25 cellular contexts compared by ENCODE assay signal in the genomic region with DNA sequence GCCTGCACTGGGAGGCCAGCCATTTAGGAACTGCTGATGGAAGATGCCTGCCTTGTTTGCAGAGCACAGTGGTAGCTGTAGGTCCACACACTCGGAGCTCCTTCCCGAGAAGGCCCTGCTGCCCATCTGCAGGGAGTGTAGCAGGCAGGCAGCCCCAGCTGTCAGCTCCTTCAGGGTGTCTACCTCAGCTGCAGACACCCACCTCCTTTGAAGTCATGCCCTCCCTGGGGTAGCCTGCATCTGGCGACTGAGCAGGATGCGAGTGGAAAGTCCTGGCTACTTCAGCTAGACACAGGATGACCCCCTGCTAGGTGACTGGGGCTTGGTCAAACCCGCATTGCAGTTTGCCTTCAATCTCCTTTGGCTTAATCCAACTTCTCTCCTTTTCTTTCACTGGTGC.
"Had no signal": no experiment of that assay in that cellular context is flagged by ENCODE, and none has a peak within 500 bp of the region (broad histone marks: within the 10 kb centered on the region; RNA-seq: fewer than 3 reads in every experiment).

No MANE protein-coding gene starts in this region.

- H3K27me3 ChIP-seq: heart left ventricle, neural progenitor cell, pancreas, right lobe of liver, tibial artery had no signal

- FAIRE-seq: endometrium, frontal cortex, islet of Langerhans, pancreas had no signal

- H3K4me3 ChIP-seq: dorsolateral prefrontal cortex, heart left ventricle, mucosa of descending colon, neural progenitor cell, pancreas, right lobe of liver, spleen, tibial artery had no signal

- H3K27ac ChIP-seq: dorsolateral prefrontal cortex, heart left ventricle, neural progenitor cell, pancreas, right lobe of liver, spleen, tibial artery had no signal

- H3K9ac ChIP-seq: neural progenitor cell had no signal

- H2AFZ ChIP-seq: neural progenitor cell had no signal

- H3K9me3 ChIP-seq: mucosa of descending colon, pancreas, right lobe of liver, tibial artery had no signal

- H3K4me2 ChIP-seq: neural progenitor cell had no signal

- H3K36me3 Mint-ChIP-seq: neural progenitor cell had no signal

- DNase-seq: cortex of kidney; dorsolateral prefrontal cortex; effector CD8-positive, alpha-beta T cell; heart left ventricle; hippocampal formation; kidney glomerular epithelial cell; mammary epithelial cell; mucosa of descending colon; naive thymus-derived CD8-positive, alpha-beta T cell; occipital lobe; pancreas; right lobe of liver; spleen; stimulated activated CD4-positive, alpha-beta T cell treated with anti-CD3 and anti-CD28 coated beads, Interleukin-15, amount 100 ng/mL, for 24 hours; stimulated activated CD4-positive, alpha-beta T cell treated with anti-CD3 and anti-CD28 coated beads, Interleukin-1b, Interleukin-23, amount 100 ng/mL, for 48 hours; stimulated activated CD4-positive, alpha-beta T cell treated with anti-CD3 and anti-CD28 coated beads, Interleukin-4, amount 100 ng/mL, for 24 hours had no signal

- ATAC-seq: esophagus mucosa; heart left ventricle; mucosa of descending colon; naive thymus-derived CD8-positive, alpha-beta T cell; pancreas; right lobe of liver; stimulated activated memory B cell treated with anti-CD40 and anti-IgM and Interleukin-4, amounts not matched to agents 10 μg/mL and 1 μg/mL and 100 μg/mL, for 72 hours had no signal

- H3K27ac Mint-ChIP-seq: naive thymus-derived CD8-positive, alpha-beta T cell; neural progenitor cell; progenitor cell of endocrine pancreas; stimulated activated memory B cell treated with anti-CD40 and anti-IgM and Interleukin-4, amounts not matched to agents 10 μg/mL and 1 μg/mL and 100 μg/mL, for 72 hours; stimulated activated naive CD8-positive, alpha-beta T cell treated with anti-CD3 and anti-CD28 coated beads, Interleukin-15, Interleukin-2, amounts not matched to agents 100 ng/mL and 50 ng/mL, for 24 hours had no signal

- H3K36me3 ChIP-seq: heart left ventricle, neural progenitor cell, pancreas, right lobe of liver, spleen, tibial artery had no signal
